ENCODE assay signal across 18 cellular contexts in genomic region chr10:60348982-60349381, GRCh38. TPM values are rescaled to one million over a fixed set of nuclear protein-coding genes. Genes with fewer than 3 reads are reported as not detected.
DNase-seq lines count a peak whose midpoint lies in the region; TF ChIP-seq lines count a peak whose summit lies in the region.
"Had no signal": no experiment of that assay in that cellular context is flagged by ENCODE, and none has a peak within 500 bp of the region (broad histone marks: within the 10 kb centered on the region; RNA-seq: fewer than 3 reads in every experiment).

No MANE protein-coding gene starts in this region.

- H3K36me3 ChIP-seq in mesenchymal stem cell (ENCODE audit: control insufficient read depth in 1 of 2, insufficient read depth in 2 of 2, low read depth in 1 of 2, low read length in 2 of 2) = no peaks in the 10 kb centered on the region
- no peaks in the 10 kb centered on the region for H3K36me3 ChIP-seq in WERI-Rb-1
- H3K36me3 ChIP-seq: gastroesophageal sphincter had no signal

- no peak overlapping the region for H2AK5ac ChIP-seq in mesenchymal stem cell (ENCODE audit: low read length, severe bottlenecking)

- H2BK12ac ChIP-seq in mesenchymal stem cell (ENCODE audit: low read length in 2 of 2) = no peak overlapping the region

- no peak for TF ChIP-seq CTCF in AG04449 (IDR thresholded peaks at IDR 0.05; ENCODE audit: insufficient read depth, low read length, missing control alignments)
- no peak for TF ChIP-seq CTCF in WERI-Rb-1 (IDR thresholded peaks at IDR 0.05; ENCODE audit: low read depth, low read length)
- no peak for TF ChIP-seq CTCF in GM13976 (IDR thresholded peaks at IDR 0.05; ENCODE audit: borderline replicate concordance, control extremely low read depth, extremely low read depth, insufficient read depth, missing control alignments)

- peak overlapping the region; percentile 76 for H3K27ac ChIP-seq in cingulate gyrus (ENCODE audit: low read depth, low read length)
- no peak overlapping the region for H3K27ac ChIP-seq in mesenchymal stem cell (ENCODE audit: low read length, poor library complexity, severe bottlenecking)
- H3K27ac ChIP-seq in WERI-Rb-1 = no peak overlapping the region

- H3K27me3 ChIP-seq in mesenchymal stem cell (ENCODE audit: control insufficient read depth in 1 of 2, insufficient read depth in 1 of 2, low read length in 2 of 2) (no peaks in the 10 kb centered on the region), WERI-Rb-1 (ENCODE audit: insufficient read depth, low read depth, severe bottlenecking) (no peaks in the 10 kb centered on the region)
- H3K27me3 ChIP-seq: gastroesophageal sphincter had no signal

- H2BK5ac ChIP-seq in mesenchymal stem cell (ENCODE audit: low read depth, low read length, poor library complexity, severe bottlenecking) = peak overlapping the region; percentile 62

- no peak overlapping the region for H4K91ac ChIP-seq in mesenchymal stem cell (ENCODE audit: low read length)

- H4K8ac ChIP-seq in mesenchymal stem cell (ENCODE audit: low read length) = no peak overlapping the region

- H3K79me1 ChIP-seq in mesenchymal stem cell (replicated peaks; ENCODE audit: low read length, poor library complexity, severe bottlenecking) = peaks cover 8% of the 10 kb centered on the region

- in situ Hi-C loops in GM13976 (cut with MboI; ENCODE audit: low sequenced_read_pairs, unreplicated experiment) = no loop called here

- no peak overlapping the region for H3K9ac ChIP-seq in mesenchymal stem cell (ENCODE audit: low read length)

- no peak overlapping the region for H3K18ac ChIP-seq in mesenchymal stem cell (ENCODE audit: low read depth in 1 of 2, low read length in 2 of 2)

- CTCF ChIA-PET in AG04449 (lab: Yijun Ruan, JAX) = interaction anchor here (1.7 to 2.1 kb wide), 2 partner anchors 13 to 85 kb away, joined by 4 to 6 read pairs; no protein-coding TSS in a partner anchor

- no peaks in the 10 kb centered on the region for H3K9me3 ChIP-seq in mesenchymal stem cell (ENCODE audit: control insufficient read depth, low read length)
- H3K9me3 ChIP-seq in WERI-Rb-1 (ENCODE audit: severe bottlenecking) = no peaks in the 10 kb centered on the region
- H3K9me3 ChIP-seq: gastroesophageal sphincter had no signal

- H3K4ac ChIP-seq in mesenchymal stem cell (ENCODE audit: low read depth in 1 of 2, low read length in 2 of 2) = no peak overlapping the region

- POLR2A ChIA-PET in AG04449 (lab: Yijun Ruan, JAX) = no interaction called here

- no peak overlapping the region for H2AFZ ChIP-seq in mesenchymal stem cell (ENCODE audit: low read depth, low read length)

- H3K4me1 ChIP-seq in mesenchymal stem cell (ENCODE audit: control insufficient read depth, insufficient read depth, low read depth, low read length) = peaks cover 5% of the 10 kb centered on the region

- H3K4me3 ChIP-seq in AG04449 (ENCODE audit: low read depth, low read length) = no peak overlapping the region
- no peak overlapping the region for H3K4me3 ChIP-seq in mesenchymal stem cell (ENCODE audit: insufficient read depth in 1 of 2, low read depth in 1 of 2, low read length in 2 of 2)
- H3K4me3 ChIP-seq in WERI-Rb-1 (ENCODE audit: low read depth, low read length) = no peak overlapping the region
- H3K4me3 ChIP-seq: gastroesophageal sphincter, GM12878 had no signal

- 17% methylated on average over 1 of the region's 2 CpGs for WGBS in mesenchymal stem cell

- no peak overlapping the region for H3K14ac ChIP-seq in mesenchymal stem cell (ENCODE audit: low read length in 2 of 2)

- H2BK120ac ChIP-seq in mesenchymal stem cell (ENCODE audit: low read depth, low read length) = no peak overlapping the region

- DNase-seq in AG04449 (ENCODE audit: low read depth, low spot score) (peak; percentile 28), LHCN-M2 (ENCODE audit: low read depth) (peak; percentile 57), mesenchymal stem cell (peak; percentile 79), WERI-Rb-1 (no peak), GM13976 (ENCODE audit: low spot score) (no peak), SIG-M5 (lab: John Stamatoyannopoulos, UW) (no peak), NK-92 (lab: John Stamatoyannopoulos, UW; ENCODE audit: unreplicated experiment) (no peak)
- DNase-seq: activated CD8-positive, alpha-beta memory T cell treated with anti-CD3 and anti-CD28 coated beads for 24 hours; activated naive CD4-positive, alpha-beta T cell treated with anti-CD3 and anti-CD28 coated beads, Interleukin-2, amount 50 U/mL, for 16 hours; CD4-positive, CD25-positive, alpha-beta regulatory T cell; DMS153; kidney glomerular epithelial cell; naive thymus-derived CD4-positive, alpha-beta T cell; NCI-H526; right cardiac atrium had no signal

- H2BK15ac ChIP-seq in mesenchymal stem cell (ENCODE audit: low read depth, poor library complexity, severe bottlenecking) = no peak overlapping the region

- no peak overlapping the region for H3K23ac ChIP-seq in mesenchymal stem cell (ENCODE audit: low read length in 2 of 2)

- H3K4me2 ChIP-seq in mesenchymal stem cell (ENCODE audit: low read length, poor library complexity, severe bottlenecking) = no peak overlapping the region

RNA-seq across cellular contexts. Expression of gene ANK3, which starts 40.7 kb away (rescaled TPM):
- total RNA-seq in LHCN-M2 (2014; rRNA removed) = 1.9 and 4.5 TPM in 2 replicates
- polyA plus RNA-seq in LHCN-M2 (2012) = 2.3 TPM
- polyA plus RNA-seq in mesenchymal stem cell (2013, experiment 1 of 2) = 88.0 TPM
- polyA plus RNA-seq in mesenchymal stem cell (2013, experiment 2 of 2) = 80.8 TPM

Comparison
In these comparisons a context has a peak if more than half of its experiments do, and no peak if none do; other contexts are left out.
1. DNase-seq: peak in AG04449 (single experiment), LHCN-M2 (single experiment) and mesenchymal stem cell (single experiment); none in WERI-Rb-1 (single experiment), GM13976 (single experiment), SIG-M5 (single experiment) and NK-92 (single experiment).